26 cellular contexts compared by ENCODE assay signal in the genomic region with DNA sequence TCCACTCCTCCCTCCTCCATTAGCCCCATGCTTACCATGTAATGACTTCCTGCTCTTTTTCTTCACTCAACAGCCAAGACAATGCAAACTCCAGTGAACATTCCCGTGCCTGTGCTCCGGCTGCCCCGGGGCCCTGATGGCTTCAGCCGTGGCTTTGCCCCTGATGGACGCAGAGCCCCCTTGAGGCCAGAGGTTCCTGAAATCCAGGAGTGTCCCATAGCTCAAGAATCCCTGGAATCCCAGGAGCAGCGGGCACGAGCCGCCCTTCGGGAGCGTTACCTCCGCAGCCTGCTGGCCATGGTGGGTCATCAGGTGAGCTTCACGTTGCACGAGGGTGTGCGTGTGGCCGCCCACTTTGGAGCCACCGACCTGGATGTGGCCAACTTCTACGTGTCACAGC. TPM values are rescaled to one million over a fixed set of nuclear protein-coding genes. Genes with fewer than 3 reads are reported as not detected.
A peak's percentile ranks its signal among the peaks of the same experiment; 100 is the strongest.
DNase-seq lines count a peak whose midpoint lies in the region; ATAC-seq, FAIRE-seq and TF ChIP-seq lines count a peak whose summit lies in the region.
"Had no signal": no experiment of that assay in that cellular context is flagged by ENCODE, and none has a peak within 500 bp of the region (broad histone marks: within the 10 kb centered on the region; RNA-seq: fewer than 3 reads in every experiment).

No MANE protein-coding gene starts in this region.

- peak; percentile 40 to 51 for TF ChIP-seq RAD21 in H1 (IDR thresholded peaks at IDR 0.05 in 1 of 2, conservative IDR thresholded peaks at IDR 0.05 in 1 of 2; ENCODE audit: low read depth in 2 of 2, low read length in 2 of 2)

- POLR2A ChIA-PET in CD8-positive, alpha-beta memory T cell (lab: Charles Lee) = no interaction called here
- POLR2A ChIA-PET in H1 (lab: Charles Lee; ENCODE audit: partially characterized antibody) = interaction anchor here (0.6 to 6.1 kb wide), 15 partner anchors 12 to 198 kb away, joined by 3 to 230 read pairs (median 4); a partner anchor contains a TSS

- no peak for ATAC-seq in GM18867 (IDR thresholded peaks at IDR 0.05; ENCODE audit: unreplicated experiment)
- ATAC-seq in HG03095 (IDR thresholded peaks at IDR 0.05; ENCODE audit: unreplicated experiment) = no peak
- ATAC-seq: CD8-positive, alpha-beta T cell; left cardiac atrium had no signal

- H3K9me3 Mint-ChIP-seq in CD8-positive, alpha-beta memory T cell = peaks cover 0 to 3% (median 0%) of the 10 kb centered on the region in 5 donors
- H3K9me3 Mint-ChIP-seq: CD8-positive, alpha-beta T cell; memory B cell had no signal

- peaks cover 53% of the 10 kb centered on the region for H3K4me1 ChIP-seq in CD8-positive, alpha-beta memory T cell (ENCODE audit: insufficient read depth, low read length)
- peaks cover 4% of the 10 kb centered on the region for H3K4me1 ChIP-seq in HUES64 (ENCODE audit: insufficient read depth, low read length)
- H3K4me1 ChIP-seq in H1 (replicated peaks in 1 of 4; ENCODE audit: control insufficient read depth in 3 of 4, insufficient read depth in 4 of 4, low read length in 3 of 4) = peaks cover 4 to 17% (median 7%) of the 10 kb centered on the region in 4 experiments; a peak in 6 of 7 replicates
- H3K4me1 ChIP-seq in small intestine (ENCODE audit: control insufficient read depth in 2 of 2, insufficient read depth in 1 of 2, low read depth in 1 of 2, low read length in 1 of 2) = peaks cover 3 to 8% of the 10 kb centered on the region in 2 donors

- H3K4ac ChIP-seq in H1 (replicated peaks; ENCODE audit: insufficient read length, low read depth, low read length) = peak overlapping the region; percentile 85

- peaks cover 3 to 15% of the 10 kb centered on the region in 2 experiments for H4K20me1 ChIP-seq in H1 (replicated peaks in 1 of 2; ENCODE audit: control insufficient read depth in 1 of 2, insufficient read depth in 2 of 2, low read length in 2 of 2)

- peaks cover 5% of the 10 kb centered on the region for H3K36me3 ChIP-seq in CD8-positive, alpha-beta memory T cell (ENCODE audit: insufficient read depth, low read length)
- H3K36me3 ChIP-seq in HUES64 (ENCODE audit: insufficient read depth, low read length) (peaks cover 41% of the 10 kb centered on the region), H1 (ENCODE audit: control insufficient read depth in 2 of 4, insufficient read depth in 4 of 4, low read length in 3 of 4) (peaks cover 4 to 21% (median 5%) of the 10 kb centered on the region in 4 experiments; a peak in 5 of 8 replicates), small intestine (ENCODE audit: control insufficient read depth in 2 of 2, insufficient read depth in 2 of 2, low read length in 2 of 2) (peaks cover 2 to 6% of the 10 kb centered on the region in 2 donors)

- peak overlapping the region in 2 of 7 donors; percentile 12 to 18 for H3K4me3 Mint-ChIP-seq in CD8-positive, alpha-beta memory T cell
- H3K4me3 Mint-ChIP-seq: CD8-positive, alpha-beta T cell had no signal

- H4K91ac ChIP-seq in H1 (replicated peaks; ENCODE audit: insufficient read length, low read length) = no peak overlapping the region

- no peak for DNase-seq in CD8-positive, alpha-beta memory T cell
- DNase-seq in H1 (ENCODE audit: low read depth in 1 of 2, low spot score in 2 of 2) (peak in 1 of 2 experiments; percentile 68), small intestine (no peak)
- no peak for DNase-seq in activated CD8-positive, alpha-beta memory T cell treated with anti-CD3 and anti-CD28 coated beads for 24 hours
- DNase-seq: activated CD4-positive, alpha-beta T cell treated with anti-CD3 and anti-CD28 coated beads, Interleukin-2, amount 50 U/mL, for 4 hours; activated CD4-positive, CD25-positive, alpha-beta regulatory T cell; activated gamma-delta T cell; CD8-positive, alpha-beta T cell; DMS79 treated with DMSO at 0.1 percent for 48 hours; glutamatergic neuron; left cardiac atrium; NCI-H1417 treated with DMSO at 0.1 percent for 48 hours; NCI-H446; NCI-H82; stimulated activated CD4-positive, alpha-beta T cell treated with anti-CD3 and anti-CD28 coated beads, Interleukin-12 subunit alpha, Interleukin-12 subunit beta, amount 100 ng/mL, for 4 hours; stimulated activated CD4-positive, alpha-beta T cell treated with anti-CD3 and anti-CD28 coated beads, Interleukin-4, amount 100 ng/mL, for 4 hours; stimulated activated naive CD4-positive, alpha-beta T cell had no signal

- no peak overlapping the region; the same call in 1 of the 2 replicates for H2BK15ac ChIP-seq in H1 (ENCODE audit: low read length)

- H3K27ac ChIP-seq in CD8-positive, alpha-beta memory T cell (ENCODE audit: low read depth, low read length) = no peak overlapping the region
- H3K27ac ChIP-seq in HUES64 (ENCODE audit: low read depth, low read length) (0 out of 2 replicates have a peak overlapping the region, but pooled peaks have one; percentile 30), H1 (ENCODE audit: low read depth, low read length) (no peak overlapping the region), small intestine (ENCODE audit: low read depth in 1 of 2, low read length in 1 of 2) (peak overlapping the region; percentile 35 to 66)
- H3K27ac ChIP-seq: KMS-11, right atrium auricular region, vagina had no signal

- peaks cover 15% of the 10 kb centered on the region for H3K79me1 ChIP-seq in H1 (ENCODE audit: low read depth, low read length)

- H3K27ac Mint-ChIP-seq in CD8-positive, alpha-beta memory T cell = peak overlapping the region in 5 of 8 donors; percentile 26 to 81 (median 70)
- H3K27ac Mint-ChIP-seq: memory B cell had no signal

- peaks cover 14 to 36% of the 10 kb centered on the region in 2 experiments for H3K79me2 ChIP-seq in H1 (ENCODE audit: control insufficient read depth in 1 of 2, insufficient read depth in 2 of 2, low read length in 2 of 2)

- H3K14ac ChIP-seq in H1 (ENCODE audit: insufficient read length) = no peak overlapping the region

- CTCF ChIA-PET in CD8-positive, alpha-beta memory T cell (lab: Charles Lee) = interaction anchor here (1.2 kb wide), 1 partner anchor 31 kb away, joined by 3 read pairs; no protein-coding TSS in a partner anchor
- CTCF ChIA-PET in H1 (lab: Charles Lee; ENCODE audit: partially characterized antibody) = interaction anchor here (0.5 to 5.3 kb wide), 15 partner anchors 8 to 187 kb away, joined by 3 to 39 read pairs (median 4); a partner anchor contains a TSS

- no peak overlapping the region; the same call in 1 of the 2 replicates for H2BK12ac ChIP-seq in H1 (ENCODE audit: low read depth, low read length)

- H3K27me3 Mint-ChIP-seq in CD8-positive, alpha-beta memory T cell = no peaks in the 10 kb centered on the region
- H3K27me3 Mint-ChIP-seq: memory B cell had no signal

- peak overlapping the region in 1 of 2 experiments; percentile 94; a peak in 1 of 4 replicates for H3K4me2 ChIP-seq in H1 (ENCODE audit: insufficient read depth in 1 of 2, low read depth in 2 of 2, low read length in 2 of 2)
- H3K4me2 ChIP-seq: KMS-11 had no signal

- H3K56ac ChIP-seq in H1 (replicated peaks; ENCODE audit: insufficient read length, low read depth, low read length) = no peak overlapping the region

- WGBS in HUES64 = 93% methylated on average over 17 of the region's 17 CpGs
- WGBS in H1 (ENCODE audit: extremely low coverage in 1 of 2, insufficient coverage in 1 of 2, insufficient read length in 1 of 2, insufficient replicate concordance in 2 of 2, low coverage in 1 of 2, low lambda C conversion rate in 2 of 2, missing lambda C conversion rate in 1 of 2), 2 experiments = 85% methylated on average over 17 of the region's 17 CpGs; no CpG with 5 or more reads in 1 of the 2 experiments
- 74 to 91% (median 83%) methylated on average over 17 of the region's 17 CpGs for WGBS in small intestine, 3 donors

- no peaks in the 10 kb centered on the region for H3K9me3 ChIP-seq in CD8-positive, alpha-beta memory T cell (ENCODE audit: low read length)
- no peaks in the 10 kb centered on the region for H3K9me3 ChIP-seq in HUES64 (ENCODE audit: insufficient read depth, low read depth, low read length)
- no peaks in the 10 kb centered on the region for H3K9me3 ChIP-seq in H1 (ENCODE audit: insufficient read depth in 2 of 2, low read depth in 1 of 2, low read length in 1 of 2)
- H3K9me3 ChIP-seq in small intestine (ENCODE audit: control insufficient read depth, low read depth) = no peaks in the 10 kb centered on the region
- H3K9me3 ChIP-seq: right atrium auricular region, vagina had no signal

- H3K4me1 Mint-ChIP-seq in CD8-positive, alpha-beta memory T cell = peaks cover 62 to 70% (median 70%) of the 10 kb centered on the region in 3 donors

- TF ChIP-seq EP300 in H1 (IDR thresholded peaks at IDR 0.05; ENCODE audit: borderline replicate concordance in 1 of 2, low read depth in 2 of 2, low read length in 2 of 2) = no peak

- H3K23me2 ChIP-seq in H1 (ENCODE audit: low read depth, low read length) = peaks cover 16% of the 10 kb centered on the region

- H2BK120ac ChIP-seq in H1 (replicated peaks; ENCODE audit: low read depth, low read length) = no peak overlapping the region

- H3K18ac ChIP-seq in H1 (ENCODE audit: extremely low read depth, low read length) = no peak overlapping the region

- FAIRE-seq in H1 (lab: Jason Lieb, UNC) (no peak), small intestine (lab: Jason Lieb, UNC) (no peak)
- FAIRE-seq: GM12891 had no signal

- no peak overlapping the region for H2BK5ac ChIP-seq in H1 (ENCODE audit: low read depth, low read length)

- no peak overlapping the region for H3K4me3 ChIP-seq in CD8-positive, alpha-beta memory T cell (ENCODE audit: low read length)
- H3K4me3 ChIP-seq in HUES64 (ENCODE audit: low read length) (no peak overlapping the region), H1 (ENCODE audit: extremely low read depth in 1 of 4, insufficient read depth in 2 of 4, low read depth in 3 of 4, low read length in 4 of 4) (no peak overlapping the region), small intestine (ENCODE audit: low read depth in 1 of 2, low read length in 2 of 2) (no peak overlapping the region)
- H3K4me3 ChIP-seq: right atrium auricular region had no signal

- no peak overlapping the region for H2AFZ ChIP-seq in H1 (ENCODE audit: low read length)

- H2AK5ac ChIP-seq in H1 (ENCODE audit: low read depth, low read length) = peak overlapping the region; percentile 32; the same call in 1 of the 2 replicates

- H3K9ac ChIP-seq in HUES64 (ENCODE audit: low read depth, low read length) (no peak overlapping the region), H1 (replicated peaks in 1 of 4; ENCODE audit: extremely low read depth in 1 of 4, low read depth in 3 of 4, low read length in 3 of 4) (no peak overlapping the region)
- H3K9ac ChIP-seq: KMS-11 had no signal

- H4K8ac ChIP-seq in H1 (ENCODE audit: extremely low read depth, insufficient read depth, low read length) = no peak overlapping the region

- no peaks in the 10 kb centered on the region for H3K27me3 ChIP-seq in CD8-positive, alpha-beta memory T cell (ENCODE audit: insufficient read depth, low read length, poor library complexity, severe bottlenecking)
- H3K27me3 ChIP-seq in HUES64 (ENCODE audit: insufficient read depth, low read length) (no peaks in the 10 kb centered on the region), H1 (replicated peaks in 1 of 4; ENCODE audit: control insufficient read depth in 3 of 4, extremely low read depth in 1 of 4, insufficient read depth in 3 of 4, low read length in 3 of 4) (no peaks in the 10 kb centered on the region), small intestine (ENCODE audit: control insufficient read depth in 2 of 2, insufficient read depth in 2 of 2, low read length in 2 of 2) (no peaks in the 10 kb centered on the region)
- H3K27me3 ChIP-seq: right atrium auricular region, vagina had no signal

- TF ChIP-seq POLR2A in H1 (IDR thresholded peaks at IDR 0.05; ENCODE audit: control extremely low read depth in 1 of 2, low read depth in 2 of 2, low read length in 2 of 2) = no peak

- H4K5ac ChIP-seq in H1 (ENCODE audit: insufficient read length, low read depth, low read length) = no peak overlapping the region

- TF ChIP-seq CTCF in H1 (IDR thresholded peaks at IDR 0.05; ENCODE audit: control extremely low read depth in 1 of 3, insufficient read depth in 1 of 3, low read depth in 1 of 3, low read length in 3 of 3) = peak; percentile 40 to 57 (median 48); a peak in 3 of 4 replicates

- H3K23ac ChIP-seq in H1 (ENCODE audit: insufficient read length) = no peak overlapping the region

- H3K36me3 Mint-ChIP-seq in CD8-positive, alpha-beta memory T cell = peaks cover 5 to 38% (median 5%) of the 10 kb centered on the region in 3 donors

- no peak overlapping the region for H2BK20ac ChIP-seq in H1 (ENCODE audit: low read length)

RNA-seq across cellular contexts. Expression of a gene that starts 2.9 kb away (rescaled TPM):
- total RNA-seq in CD8-positive, alpha-beta memory T cell = 10 to 100 TPM; 17.8 to 18.3 TPM
- polyA plus RNA-seq in CD8-positive, alpha-beta memory T cell = 0.79 TPM
- 16.3 TPM for polyA plus RNA-seq in HUES64 (2013, experiment 1 of 2)
- polyA plus RNA-seq in HUES64 (2013, experiment 2 of 2) = 14.6 TPM
- total RNA-seq in H1 (2021; fragmentation: NEBNext Ultra II Directional; extraction: Animal tissue kit (Norgen Biotek cat#: 25700)) = 25.7 and 27.0 TPM in 2 replicates
- polyA plus RNA-seq in H1 (2011; rRNA removed) (14.6 and 22.5 TPM in 2 replicates), small intestine (10 to 100 TPM; 19.5 to 32.4 (median 30.9) TPM)
- polyA plus RNA-seq in H1 (2011; cell fraction: cytosol; rRNA removed) = 23.0 TPM
- 71.7 TPM for polyA plus RNA-seq in H1 (2011; cell fraction: nucleus; rRNA removed)
- 22.9 to 30.5 TPM (median 24.6 TPM) in 4 replicates for polyA plus RNA-seq in H1 (2012, experiment 1 of 2)
- polyA plus RNA-seq in H1 (2012, experiment 2 of 2) = 16.5 TPM
- polyA plus RNA-seq in H1 (2013, experiment 1 of 2) = 12.6 TPM
- polyA plus RNA-seq in H1 (2013, experiment 2 of 2) = 11.6 TPM
- polyA minus RNA-seq in H1 (2011; rRNA and poly(A)+ RNA removed) = 7.8 and 11.9 TPM in 2 replicates
- polyA minus RNA-seq in H1 (2011; cell fraction: cytosol; rRNA and poly(A)+ RNA removed) = 16.8 TPM
- polyA minus RNA-seq in H1 (2011; cell fraction: nucleus; rRNA and poly(A)+ RNA removed) = 25.7 TPM

RNA-seq across cellular contexts. Expression of a gene that starts 11.0 kb away (rescaled TPM):
- 10 to 100 TPM; 51.6 TPM for total RNA-seq in CD8-positive, alpha-beta memory T cell
- polyA plus RNA-seq in CD8-positive, alpha-beta memory T cell = 93.5 TPM
- polyA plus RNA-seq in HUES64 (2013, experiment 1 of 2) = 42.7 TPM
- 45.1 TPM for polyA plus RNA-seq in HUES64 (2013, experiment 2 of 2)
- total RNA-seq in H1 (2021; fragmentation: NEBNext Ultra II Directional; extraction: Animal tissue kit (Norgen Biotek cat#: 25700)) = 48.0 and 48.5 TPM in 2 replicates
- polyA plus RNA-seq in H1 (2011; rRNA removed) = 91.6 and 113 TPM in 2 replicates
- 68.0 TPM for polyA plus RNA-seq in H1 (2011; cell fraction: cytosol; rRNA removed)
- 71.1 TPM for polyA plus RNA-seq in H1 (2011; cell fraction: nucleus; rRNA removed)
- polyA plus RNA-seq in H1 (2012, experiment 1 of 2) = 40.4 to 54.4 TPM (median 47.9 TPM) in 4 replicates
- polyA plus RNA-seq in H1 (2012, experiment 2 of 2) = 86.0 TPM
- polyA plus RNA-seq in H1 (2013, experiment 1 of 2) = 32.3 TPM
- 33.2 TPM for polyA plus RNA-seq in H1 (2013, experiment 2 of 2)
- polyA minus RNA-seq in H1 (2011; rRNA and poly(A)+ RNA removed) = 18.7 and 22.3 TPM in 2 replicates
- polyA minus RNA-seq in H1 (2011; cell fraction: cytosol; rRNA and poly(A)+ RNA removed) = 29.5 TPM
- 26.8 TPM for polyA minus RNA-seq in H1 (2011; cell fraction: nucleus; rRNA and poly(A)+ RNA removed)
- 10 to 100 TPM; 33.2 to 49.7 (median 37.6) TPM for polyA plus RNA-seq in small intestine

RNA-seq across cellular contexts. Expression of a gene that starts 13.8 kb away (rescaled TPM):
- 1 to 10 TPM; 7.9 to 8.5 TPM for total RNA-seq in CD8-positive, alpha-beta memory T cell
- polyA plus RNA-seq in CD8-positive, alpha-beta memory T cell = 6.7 TPM
- 5.6 TPM for polyA plus RNA-seq in HUES64 (2013, experiment 1 of 2)
- 5.3 TPM for polyA plus RNA-seq in HUES64 (2013, experiment 2 of 2)
- 6.8 and 7.5 TPM in 2 replicates for total RNA-seq in H1 (2021; fragmentation: NEBNext Ultra II Directional; extraction: Animal tissue kit (Norgen Biotek cat#: 25700))
- polyA plus RNA-seq in H1 (2011; rRNA removed) (2.7 and 6.4 TPM in 2 replicates), small intestine (10 to 100 TPM in 1 of 3 donors, 1 to 10 TPM in 2; 4.7 to 10.3 (median 8.6) TPM)
- polyA plus RNA-seq in H1 (2011; cell fraction: cytosol; rRNA removed) = 2.3 TPM
- polyA plus RNA-seq in H1 (2011; cell fraction: nucleus; rRNA removed) = 6.4 TPM
- 3.2 to 8.2 TPM (median 7.6 TPM) in 4 replicates for polyA plus RNA-seq in H1 (2012, experiment 1 of 2)
- polyA plus RNA-seq in H1 (2012, experiment 2 of 2) = 7.1 TPM
- 6.4 TPM for polyA plus RNA-seq in H1 (2013, experiment 1 of 2)
- polyA plus RNA-seq in H1 (2013, experiment 2 of 2) = 6.2 TPM
- 1.1 TPM in 2 replicates for polyA minus RNA-seq in H1 (2011; rRNA and poly(A)+ RNA removed)
- polyA minus RNA-seq in H1 (2011; cell fraction: cytosol; rRNA and poly(A)+ RNA removed) = 7.6 TPM
- polyA minus RNA-seq in H1 (2011; cell fraction: nucleus; rRNA and poly(A)+ RNA removed) = 8.8 TPM
- total RNA-seq: myocyte had no signal

RNA-seq across cellular contexts. Expression of a gene that starts 51.2 kb away (rescaled TPM):
- total RNA-seq in CD8-positive, alpha-beta memory T cell = 10 to 100 TPM; 75.5 to 84.1 TPM
- 7.9 TPM for polyA plus RNA-seq in CD8-positive, alpha-beta memory T cell
- polyA plus RNA-seq in HUES64 (2013, experiment 1 of 2) = 37.6 TPM
- polyA plus RNA-seq in HUES64 (2013, experiment 2 of 2) = 32.8 TPM
- 63.4 and 71.7 TPM in 2 replicates for total RNA-seq in H1 (2021; fragmentation: NEBNext Ultra II Directional; extraction: Animal tissue kit (Norgen Biotek cat#: 25700))
- polyA plus RNA-seq in H1 (2011; rRNA removed) (22.3 and 25.8 TPM in 2 replicates), small intestine (100 to 1,000 TPM in 1 of 3 donors, 10 to 100 TPM in 2; 55.3 to 117 (median 83.5) TPM)
- polyA plus RNA-seq in H1 (2011; cell fraction: cytosol; rRNA removed) = 30.1 TPM
- 143 TPM for polyA plus RNA-seq in H1 (2011; cell fraction: nucleus; rRNA removed)
- 60.4 to 106 TPM (median 89.9 TPM) in 4 replicates for polyA plus RNA-seq in H1 (2012, experiment 1 of 2)
- polyA plus RNA-seq in H1 (2012, experiment 2 of 2) = 21.3 TPM
- polyA plus RNA-seq in H1 (2013, experiment 1 of 2) = 35.8 TPM
- polyA plus RNA-seq in H1 (2013, experiment 2 of 2) = 31.6 TPM
- polyA minus RNA-seq in H1 (2011; rRNA and poly(A)+ RNA removed) = 16.3 and 26.5 TPM in 2 replicates
- 14.7 TPM for polyA minus RNA-seq in H1 (2011; cell fraction: cytosol; rRNA and poly(A)+ RNA removed)
- 41.7 TPM for polyA minus RNA-seq in H1 (2011; cell fraction: nucleus; rRNA and poly(A)+ RNA removed)

Comparison
In these comparisons a context has a peak if more than half of its experiments do, and no peak if none do; other contexts are left out.
1. H3K27ac ChIP-seq: peak in HUES64 (single experiment) and small intestine (2 of 2); none in CD8-positive, alpha-beta memory T cell (single experiment) and H1 (single experiment).